In genomic region chr11:35305670-35306382, GRCh38 we compare ENCODE assay signal across 7 cellular contexts.
DNase-seq lines count a peak whose midpoint lies in the region; ATAC-seq and TF ChIP-seq lines count a peak whose summit lies in the region.

No MANE protein-coding gene starts in this region.

- TF ChIP-seq CTCF in H9 (conservative IDR thresholded peaks at IDR 0.05) (peak; percentile 69), OCI-LY1 (IDR thresholded peaks at IDR 0.05; ENCODE audit: low read length) (peak; percentile 44)

- no peaks in the 10 kb centered on the region for H3K9me3 Mint-ChIP-seq in H9
- H3K9me3 Mint-ChIP-seq in activated naive CD8-positive, alpha-beta T cell treated with anti-CD3 and anti-CD28 coated beads for 36 hours: no peaks in the 10 kb centered on the region
- H3K9me3 Mint-ChIP-seq in stimulated activated naive CD8-positive, alpha-beta T cell treated with anti-CD3 and anti-CD28 coated beads, Interleukin-15, amount 100 ng/mL, for 72 hours: no peaks in the 10 kb centered on the region

- H2AFZ ChIP-seq in H9 (ENCODE audit: low read length): no peak overlapping the region
- H2AFZ ChIP-seq in OCI-LY1 (ENCODE audit: low read length): no peak overlapping the region

- peak; percentile 70 for ATAC-seq in stimulated activated naive CD8-positive, alpha-beta T cell treated with anti-CD3 and anti-CD28 coated beads, Interleukin-15, amount 100 ng/mL, for 72 hours

- no peak overlapping the region for H3K56ac ChIP-seq in H9 (ENCODE audit: insufficient read length, low read depth, low read length)

- no peaks in the 10 kb centered on the region for H3K79me1 ChIP-seq in H9 (ENCODE audit: insufficient read depth, low read depth, low read length, poor library complexity, severe bottlenecking)

- H3K18ac ChIP-seq in H9 (ENCODE audit: insufficient read length, low read depth, low read length): no peak overlapping the region

- no peak overlapping the region for H2AK5ac ChIP-seq in H9 (ENCODE audit: insufficient read length, low read length)

- H2BK5ac ChIP-seq in H9 (ENCODE audit: insufficient read length, low read length): no peak overlapping the region

- H3K27me3 ChIP-seq in H9 (ENCODE audit: insufficient read depth, low read length) (no peaks in the 10 kb centered on the region), OCI-LY1 (ENCODE audit: insufficient read depth, low read length) (no peaks in the 10 kb centered on the region)

- WGBS in H9 (ENCODE audit: extremely low coverage, insufficient read length, low lambda C conversion rate): no CpG with 5 or more reads among the region's 14 CpGs

- H3K14ac ChIP-seq in H9 (ENCODE audit: insufficient read depth, low read length): no peak overlapping the region

- H3K4me3 ChIP-seq in OCI-LY1 (ENCODE audit: low read depth, low read length, poor library complexity, severe bottlenecking): no peak overlapping the region

- no peaks in the 10 kb centered on the region for H3K9me3 ChIP-seq in H9 (ENCODE audit: control insufficient read depth, low read depth, low read length)
- no peaks in the 10 kb centered on the region for H3K9me3 ChIP-seq in OCI-LY1 (ENCODE audit: low read length)

- H3K36me3 Mint-ChIP-seq in H9 (ENCODE audit: insufficient read depth in 1 of 3, low read depth in 3 of 3): no peaks in the 10 kb centered on the region
- peaks cover 4% of the 10 kb centered on the region for H3K36me3 Mint-ChIP-seq in activated naive CD8-positive, alpha-beta T cell treated with anti-CD3 and anti-CD28 coated beads for 36 hours

- H3K4me1 Mint-ChIP-seq in H9: peaks cover 3 to 8% of the 10 kb centered on the region in 2 experiments; a peak in 3 of 4 replicates
- H3K4me1 Mint-ChIP-seq in activated naive CD8-positive, alpha-beta T cell treated with anti-CD3 and anti-CD28 coated beads for 36 hours: peaks cover 17% of the 10 kb centered on the region
- H3K4me1 Mint-ChIP-seq in stimulated activated naive CD8-positive, alpha-beta T cell treated with anti-CD3 and anti-CD28 coated beads, Interleukin-15, amount 100 ng/mL, for 72 hours: peaks cover 22% of the 10 kb centered on the region

- no peaks in the 10 kb centered on the region for H4K20me1 ChIP-seq in H9 (ENCODE audit: control insufficient read depth, insufficient read depth, insufficient read length)
- H4K20me1 ChIP-seq in OCI-LY1 (ENCODE audit: insufficient read depth, low read length): no peaks in the 10 kb centered on the region

- no peak overlapping the region for H3K23ac ChIP-seq in H9 (ENCODE audit: insufficient read length, low read depth, low read length)

- H3K4me3 Mint-ChIP-seq in H9: peak overlapping the region in 1 of 2 experiments; percentile 53; a peak in 1 of 5 replicates
- H3K4me3 Mint-ChIP-seq in activated naive CD8-positive, alpha-beta T cell treated with anti-CD3 and anti-CD28 coated beads for 36 hours: peak overlapping the region; percentile 48
- H3K4me3 Mint-ChIP-seq in stimulated activated naive CD8-positive, alpha-beta T cell treated with anti-CD3 and anti-CD28 coated beads, Interleukin-15, amount 100 ng/mL, for 72 hours: peak overlapping the region; percentile 4 to 72

- no peak overlapping the region for H3K9ac ChIP-seq in H9 (ENCODE audit: extremely low read depth, insufficient read length, low read length)
- no peak overlapping the region for H3K9ac ChIP-seq in OCI-LY1 (ENCODE audit: low read length)

- no peak overlapping the region for H4K8ac ChIP-seq in H9 (replicated peaks; ENCODE audit: insufficient read length, low read depth, low read length)

- H3K9me2 ChIP-seq in OCI-LY1 (ENCODE audit: low read depth, low read length): no peaks in the 10 kb centered on the region

- H3K79me2 ChIP-seq in H9 (ENCODE audit: insufficient read depth, low read length) (no peaks in the 10 kb centered on the region), OCI-LY1 (ENCODE audit: insufficient read depth, low read length) (no peaks in the 10 kb centered on the region)

- H3K4me2 ChIP-seq in H9 (ENCODE audit: insufficient read depth, insufficient read length, low read length): no peak overlapping the region
- H3K4me2 ChIP-seq in OCI-LY1 (ENCODE audit: low read length): no peak overlapping the region

- H3T11ph ChIP-seq in H9 (ENCODE audit: low read length): no peak overlapping the region

- no peaks in the 10 kb centered on the region for H3F3A ChIP-seq in OCI-LY1 (ENCODE audit: insufficient read depth, low read length)

- H4K91ac ChIP-seq in H9 (ENCODE audit: insufficient read length, low read depth, low read length): no peak overlapping the region

- no peak overlapping the region for H3K4ac ChIP-seq in H9 (ENCODE audit: low read depth, low read length)

- peaks cover 7% of the 10 kb centered on the region; the same call in 1 of the 2 replicates for H3K27me3 Mint-ChIP-seq in H9 (ENCODE audit: low read depth)
- no peaks in the 10 kb centered on the region for H3K27me3 Mint-ChIP-seq in activated naive CD8-positive, alpha-beta T cell treated with anti-CD3 and anti-CD28 coated beads for 36 hours
- H3K27me3 Mint-ChIP-seq in stimulated activated naive CD8-positive, alpha-beta T cell treated with anti-CD3 and anti-CD28 coated beads, Interleukin-15, amount 100 ng/mL, for 72 hours: no peaks in the 10 kb centered on the region

- H3K23me2 ChIP-seq in H9 (ENCODE audit: insufficient read length, low read depth, low read length, poor library complexity, severe bottlenecking): no peaks in the 10 kb centered on the region

- H2BK20ac ChIP-seq in H9 (ENCODE audit: low read depth, low read length, poor library complexity, severe bottlenecking): no peak overlapping the region

- H3K4me1 ChIP-seq in H9 (ENCODE audit: insufficient read depth, low read length) (no peaks in the 10 kb centered on the region), OCI-LY1 (ENCODE audit: insufficient read depth, low read length, severe bottlenecking) (no peaks in the 10 kb centered on the region)

- H2BK120ac ChIP-seq in H9 (ENCODE audit: low read depth, low read length, poor library complexity, severe bottlenecking): no peak overlapping the region

- H3K27ac Mint-ChIP-seq in H9: no peak overlapping the region
- H3K27ac Mint-ChIP-seq in activated naive CD8-positive, alpha-beta T cell treated with anti-CD3 and anti-CD28 coated beads for 36 hours: peak overlapping the region; percentile 9
- H3K27ac Mint-ChIP-seq in stimulated activated naive CD8-positive, alpha-beta T cell treated with anti-CD3 and anti-CD28 coated beads, Interleukin-15, amount 100 ng/mL, for 72 hours: peak overlapping the region; percentile 4 to 57

- no peaks in the 10 kb centered on the region for H3K36me3 ChIP-seq in OCI-LY1 (ENCODE audit: insufficient read depth, low read length)

- H3K27ac ChIP-seq in H9 (ENCODE audit: insufficient read length, low read depth, low read length) (no peak overlapping the region), OCI-LY1 (ENCODE audit: low read depth, low read length, poor library complexity, severe bottlenecking) (no peak overlapping the region)

- no peak overlapping the region for H4K5ac ChIP-seq in H9 (ENCODE audit: insufficient read length, low read depth, low read length)

- no peak overlapping the region for H2BK15ac ChIP-seq in H9 (ENCODE audit: low read depth, low read length)

- H2BK12ac ChIP-seq in H9 (ENCODE audit: insufficient read length, low read depth, low read length): no peak overlapping the region

- DNase-seq in EH (ENCODE audit: low read depth) (peak; percentile 61), H9 (peak; percentile 76), iPS DF 19.7 (ENCODE audit: low read depth, low spot score) (peak; percentile 52), cortex of kidney (lab: John Stamatoyannopoulos, UW) (no peak)
- peak; percentile 15 for DNase-seq in activated naive CD8-positive, alpha-beta T cell treated with anti-CD3 and anti-CD28 coated beads for 36 hours
- peak in 1 of 2 donors; percentile 33 for DNase-seq in stimulated activated naive CD8-positive, alpha-beta T cell treated with anti-CD3 and anti-CD28 coated beads, Interleukin-15, amount 100 ng/mL, for 72 hours

Comparison
In these comparisons a context has a peak if more than half of its experiments do, and no peak if none do; other contexts are left out.
1. H3K27ac Mint-ChIP-seq: peak in activated naive CD8-positive, alpha-beta T cell treated with anti-CD3 and anti-CD28 coated beads for 36 hours (single experiment) and stimulated activated naive CD8-positive, alpha-beta T cell treated with anti-CD3 and anti-CD28 coated beads, Interleukin-15, amount 100 ng/mL, for 72 hours (2 of 2); none in H9 (0 of 3).